1 cellular context compared by ENCODE assay signal in genomic region chr1:18902523-18903312, GRCh38.
A peak's percentile ranks its signal among the peaks of the same experiment; 100 is the strongest.
TF ChIP-seq lines count a peak whose summit lies in the region.

A gene with protein sequence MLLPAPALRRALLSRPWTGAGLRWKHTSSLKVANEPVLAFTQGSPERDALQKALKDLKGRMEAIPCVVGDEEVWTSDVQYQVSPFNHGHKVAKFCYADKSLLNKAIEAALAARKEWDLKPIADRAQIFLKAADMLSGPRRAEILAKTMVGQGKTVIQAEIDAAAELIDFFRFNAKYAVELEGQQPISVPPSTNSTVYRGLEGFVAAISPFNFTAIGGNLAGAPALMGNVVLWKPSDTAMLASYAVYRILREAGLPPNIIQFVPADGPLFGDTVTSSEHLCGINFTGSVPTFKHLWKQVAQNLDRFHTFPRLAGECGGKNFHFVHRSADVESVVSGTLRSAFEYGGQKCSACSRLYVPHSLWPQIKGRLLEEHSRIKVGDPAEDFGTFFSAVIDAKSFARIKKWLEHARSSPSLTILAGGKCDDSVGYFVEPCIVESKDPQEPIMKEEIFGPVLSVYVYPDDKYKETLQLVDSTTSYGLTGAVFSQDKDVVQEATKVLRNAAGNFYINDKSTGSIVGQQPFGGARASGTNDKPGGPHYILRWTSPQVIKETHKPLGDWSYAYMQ (minus strand): TSS chr1:18902555. CDS start chr1:18902523, 32 bp downstream.

TF ChIP-seq in HepG2, 621 proteins besides CTCF, POLR2A, EP300 and RAD21 (continued from another document and continues in another):
- TF ChIP-seq, protein P1, sequence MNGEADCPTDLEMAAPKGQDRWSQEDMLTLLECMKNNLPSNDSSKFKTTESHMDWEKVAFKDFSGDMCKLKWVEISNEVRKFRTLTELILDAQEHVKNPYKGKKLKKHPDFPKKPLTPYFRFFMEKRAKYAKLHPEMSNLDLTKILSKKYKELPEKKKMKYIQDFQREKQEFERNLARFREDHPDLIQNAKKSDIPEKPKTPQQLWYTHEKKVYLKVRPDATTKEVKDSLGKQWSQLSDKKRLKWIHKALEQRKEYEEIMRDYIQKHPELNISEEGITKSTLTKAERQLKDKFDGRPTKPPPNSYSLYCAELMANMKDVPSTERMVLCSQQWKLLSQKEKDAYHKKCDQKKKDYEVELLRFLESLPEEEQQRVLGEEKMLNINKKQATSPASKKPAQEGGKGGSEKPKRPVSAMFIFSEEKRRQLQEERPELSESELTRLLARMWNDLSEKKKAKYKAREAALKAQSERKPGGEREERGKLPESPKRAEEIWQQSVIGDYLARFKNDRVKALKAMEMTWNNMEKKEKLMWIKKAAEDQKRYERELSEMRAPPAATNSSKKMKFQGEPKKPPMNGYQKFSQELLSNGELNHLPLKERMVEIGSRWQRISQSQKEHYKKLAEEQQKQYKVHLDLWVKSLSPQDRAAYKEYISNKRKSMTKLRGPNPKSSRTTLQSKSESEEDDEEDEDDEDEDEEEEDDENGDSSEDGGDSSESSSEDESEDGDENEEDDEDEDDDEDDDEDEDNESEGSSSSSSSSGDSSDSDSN (CRISPR knock-in tag; IDR thresholded peaks at IDR 0.05), result peak; percentile 83
- TF ChIP-seq, protein P2, sequence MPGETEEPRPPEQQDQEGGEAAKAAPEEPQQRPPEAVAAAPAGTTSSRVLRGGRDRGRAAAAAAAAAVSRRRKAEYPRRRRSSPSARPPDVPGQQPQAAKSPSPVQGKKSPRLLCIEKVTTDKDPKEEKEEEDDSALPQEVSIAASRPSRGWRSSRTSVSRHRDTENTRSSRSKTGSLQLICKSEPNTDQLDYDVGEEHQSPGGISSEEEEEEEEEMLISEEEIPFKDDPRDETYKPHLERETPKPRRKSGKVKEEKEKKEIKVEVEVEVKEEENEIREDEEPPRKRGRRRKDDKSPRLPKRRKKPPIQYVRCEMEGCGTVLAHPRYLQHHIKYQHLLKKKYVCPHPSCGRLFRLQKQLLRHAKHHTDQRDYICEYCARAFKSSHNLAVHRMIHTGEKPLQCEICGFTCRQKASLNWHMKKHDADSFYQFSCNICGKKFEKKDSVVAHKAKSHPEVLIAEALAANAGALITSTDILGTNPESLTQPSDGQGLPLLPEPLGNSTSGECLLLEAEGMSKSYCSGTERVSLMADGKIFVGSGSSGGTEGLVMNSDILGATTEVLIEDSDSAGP (CRISPR knock-in tag; IDR thresholded peaks at IDR 0.05; ENCODE audit: borderline replicate concordance), result peak; percentile 27; the same call in 1 of the 2 replicates
- TF ChIP-seq ZNF18 (CRISPR knock-in tag; IDR thresholded peaks at IDR 0.05; ENCODE audit: insufficient replicate concordance) (peak; percentile 50), ZNF326 (CRISPR knock-in tag; IDR thresholded peaks at IDR 0.05; ENCODE audit: borderline replicate concordance) (no peak), ZNF704 (CRISPR knock-in tag; IDR thresholded peaks at IDR 0.05; ENCODE audit: borderline replicate concordance) (peak; percentile 39; the same call in 1 of the 2 replicates), SYNCRIP (IDR thresholded peaks at IDR 0.05; ENCODE audit: insufficient read depth, low read depth, low read length) (no peak), MBD4 (IDR thresholded peaks at IDR 0.05; ENCODE audit: borderline replicate concordance, low read length) (no peak), HNRNPLL (IDR thresholded peaks at IDR 0.05; ENCODE audit: low read depth, low read length, poor library complexity, severe bottlenecking) (peak; percentile 61), FIP1L1 (IDR thresholded peaks at IDR 0.05; ENCODE audit: borderline replicate concordance, insufficient read depth, low read depth, low read length) (no peak), RXRA (CRISPR knock-in tag; IDR thresholded peaks at IDR 0.05) (no peak), ZNF124 (CRISPR knock-in tag; IDR thresholded peaks at IDR 0.05) (no peak), LRRFIP1 (CRISPR knock-in tag; conservative IDR thresholded peaks at IDR 0.05) (no peak), TARDBP (CRISPR knock-in tag; IDR thresholded peaks at IDR 0.05) (no peak), ZMYM2 (CRISPR knock-in tag; IDR thresholded peaks at IDR 0.05) (no peak), RARG (CRISPR knock-in tag; IDR thresholded peaks at IDR 0.05; ENCODE audit: low read depth) (no peak), ZFY (CRISPR knock-in tag; IDR thresholded peaks at IDR 0.05) (peak; percentile 53; the same call in 1 of the 2 replicates), KLF16 (CRISPR knock-in tag; IDR thresholded peaks at IDR 0.05) (peak in 1 of 2 experiments; percentile 24; a peak in 1 of 4 replicates), ZNF367 (CRISPR knock-in tag; IDR thresholded peaks at IDR 0.05; ENCODE audit: borderline replicate concordance) (no peak), ATM (IDR thresholded peaks at IDR 0.05; ENCODE audit: borderline replicate concordance) (no peak), NFATC3 (CRISPR knock-in tag; IDR thresholded peaks at IDR 0.05) (no peak), ZNF484 (CRISPR knock-in tag; IDR thresholded peaks at IDR 0.05; ENCODE audit: borderline replicate concordance, low read depth) (no peak), ZNF549 (CRISPR knock-in tag; IDR thresholded peaks at IDR 0.05) (no peak), ZNF841 (CRISPR knock-in tag; IDR thresholded peaks at IDR 0.05; ENCODE audit: borderline replicate concordance) (no peak)
- TF ChIP-seq, protein P3, sequence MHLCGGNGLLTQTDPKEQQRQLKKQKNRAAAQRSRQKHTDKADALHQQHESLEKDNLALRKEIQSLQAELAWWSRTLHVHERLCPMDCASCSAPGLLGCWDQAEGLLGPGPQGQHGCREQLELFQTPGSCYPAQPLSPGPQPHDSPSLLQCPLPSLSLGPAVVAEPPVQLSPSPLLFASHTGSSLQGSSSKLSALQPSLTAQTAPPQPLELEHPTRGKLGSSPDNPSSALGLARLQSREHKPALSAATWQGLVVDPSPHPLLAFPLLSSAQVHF (CRISPR knock-in tag; IDR thresholded peaks at IDR 0.05), result no peak
- TF ChIP-seq, protein P4, sequence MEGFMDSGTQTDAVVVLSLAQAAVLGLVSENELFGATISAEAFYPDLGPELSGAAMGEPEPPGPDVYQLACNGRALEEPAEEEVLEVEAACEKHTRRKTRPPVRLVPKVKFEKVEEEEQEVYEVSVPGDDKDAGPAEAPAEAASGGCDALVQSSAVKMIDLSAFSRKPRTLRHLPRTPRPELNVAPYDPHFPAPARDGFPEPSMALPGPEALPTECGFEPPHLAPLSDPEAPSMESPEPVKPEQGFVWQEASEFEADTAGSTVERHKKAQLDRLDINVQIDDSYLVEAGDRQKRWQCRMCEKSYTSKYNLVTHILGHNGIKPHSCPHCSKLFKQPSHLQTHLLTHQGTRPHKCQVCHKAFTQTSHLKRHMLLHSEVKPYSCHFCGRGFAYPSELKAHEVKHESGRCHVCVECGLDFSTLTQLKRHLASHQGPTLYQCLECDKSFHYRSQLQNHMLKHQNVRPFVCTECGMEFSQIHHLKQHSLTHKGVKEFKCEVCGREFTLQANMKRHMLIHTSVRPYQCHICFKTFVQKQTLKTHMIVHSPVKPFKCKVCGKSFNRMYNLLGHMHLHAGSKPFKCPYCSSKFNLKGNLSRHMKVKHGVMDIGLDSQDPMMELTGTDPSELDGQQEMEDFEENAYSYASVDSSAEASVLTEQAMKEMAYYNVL (CRISPR knock-in tag; IDR thresholded peaks at IDR 0.05; ENCODE audit: borderline replicate concordance), result 0 out of 2 replicates have a peak, but pooled peaks have one; percentile 57
- TF ChIP-seq, protein P5, sequence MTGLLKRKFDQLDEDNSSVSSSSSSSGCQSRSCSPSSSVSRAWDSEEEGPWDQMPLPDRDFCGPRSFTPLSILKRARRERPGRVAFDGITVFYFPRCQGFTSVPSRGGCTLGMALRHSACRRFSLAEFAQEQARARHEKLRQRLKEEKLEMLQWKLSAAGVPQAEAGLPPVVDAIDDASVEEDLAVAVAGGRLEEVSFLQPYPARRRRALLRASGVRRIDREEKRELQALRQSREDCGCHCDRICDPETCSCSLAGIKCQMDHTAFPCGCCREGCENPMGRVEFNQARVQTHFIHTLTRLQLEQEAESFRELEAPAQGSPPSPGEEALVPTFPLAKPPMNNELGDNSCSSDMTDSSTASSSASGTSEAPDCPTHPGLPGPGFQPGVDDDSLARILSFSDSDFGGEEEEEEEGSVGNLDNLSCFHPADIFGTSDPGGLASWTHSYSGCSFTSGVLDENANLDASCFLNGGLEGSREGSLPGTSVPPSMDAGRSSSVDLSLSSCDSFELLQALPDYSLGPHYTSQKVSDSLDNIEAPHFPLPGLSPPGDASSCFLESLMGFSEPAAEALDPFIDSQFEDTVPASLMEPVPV (CRISPR knock-in tag; IDR thresholded peaks at IDR 0.05), result peak; percentile 34; the same call in 1 of the 2 replicates
- TF ChIP-seq, protein P6, sequence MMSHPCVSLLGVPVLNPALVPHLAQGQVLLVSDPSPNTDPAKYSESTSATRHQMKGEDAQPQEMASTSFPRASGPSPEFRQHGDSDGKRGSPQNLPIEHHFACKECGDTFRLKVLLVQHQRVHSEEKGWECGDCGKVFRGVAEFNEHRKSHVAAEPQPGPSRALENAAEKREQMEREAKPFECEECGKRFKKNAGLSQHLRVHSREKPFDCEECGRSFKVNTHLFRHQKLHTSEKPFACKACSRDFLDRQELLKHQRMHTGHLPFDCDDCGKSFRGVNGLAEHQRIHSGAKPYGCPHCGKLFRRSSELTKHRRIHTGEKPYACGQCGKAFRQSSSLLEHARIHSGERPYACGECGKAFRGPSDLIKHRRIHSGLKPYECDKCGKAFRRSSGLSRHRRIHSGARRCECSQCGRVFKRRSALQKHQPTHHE (CRISPR knock-in tag; IDR thresholded peaks at IDR 0.05; ENCODE audit: borderline replicate concordance), result no peak
- TF ChIP-seq, protein P7, sequence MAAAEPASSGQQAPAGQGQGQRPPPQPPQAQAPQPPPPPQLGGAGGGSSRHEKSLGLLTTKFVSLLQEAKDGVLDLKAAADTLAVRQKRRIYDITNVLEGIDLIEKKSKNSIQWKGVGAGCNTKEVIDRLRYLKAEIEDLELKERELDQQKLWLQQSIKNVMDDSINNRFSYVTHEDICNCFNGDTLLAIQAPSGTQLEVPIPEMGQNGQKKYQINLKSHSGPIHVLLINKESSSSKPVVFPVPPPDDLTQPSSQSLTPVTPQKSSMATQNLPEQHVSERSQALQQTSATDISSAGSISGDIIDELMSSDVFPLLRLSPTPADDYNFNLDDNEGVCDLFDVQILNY (CRISPR knock-in tag; conservative IDR thresholded peaks at IDR 0.05), result peak; percentile 25; the same call in 1 of the 2 replicates
- TF ChIP-seq, protein P8, sequence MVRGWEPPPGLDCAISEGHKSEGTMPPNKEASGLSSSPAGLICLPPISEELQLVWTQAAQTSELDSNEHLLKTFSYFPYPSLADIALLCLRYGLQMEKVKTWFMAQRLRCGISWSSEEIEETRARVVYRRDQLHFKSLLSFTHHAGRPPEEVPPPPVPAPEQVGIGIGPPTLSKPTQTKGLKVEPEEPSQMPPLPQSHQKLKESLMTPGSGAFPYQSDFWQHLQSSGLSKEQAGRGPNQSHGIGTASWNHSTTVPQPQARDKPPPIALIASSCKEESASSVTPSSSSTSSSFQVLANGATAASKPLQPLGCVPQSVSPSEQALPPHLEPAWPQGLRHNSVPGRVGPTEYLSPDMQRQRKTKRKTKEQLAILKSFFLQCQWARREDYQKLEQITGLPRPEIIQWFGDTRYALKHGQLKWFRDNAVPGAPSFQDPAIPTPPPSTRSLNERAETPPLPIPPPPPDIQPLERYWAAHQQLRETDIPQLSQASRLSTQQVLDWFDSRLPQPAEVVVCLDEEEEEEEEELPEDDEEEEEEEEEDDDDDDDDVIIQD (CRISPR knock-in tag; IDR thresholded peaks at IDR 0.05; ENCODE audit: low read depth), result no peak
- TF ChIP-seq, protein P9, sequence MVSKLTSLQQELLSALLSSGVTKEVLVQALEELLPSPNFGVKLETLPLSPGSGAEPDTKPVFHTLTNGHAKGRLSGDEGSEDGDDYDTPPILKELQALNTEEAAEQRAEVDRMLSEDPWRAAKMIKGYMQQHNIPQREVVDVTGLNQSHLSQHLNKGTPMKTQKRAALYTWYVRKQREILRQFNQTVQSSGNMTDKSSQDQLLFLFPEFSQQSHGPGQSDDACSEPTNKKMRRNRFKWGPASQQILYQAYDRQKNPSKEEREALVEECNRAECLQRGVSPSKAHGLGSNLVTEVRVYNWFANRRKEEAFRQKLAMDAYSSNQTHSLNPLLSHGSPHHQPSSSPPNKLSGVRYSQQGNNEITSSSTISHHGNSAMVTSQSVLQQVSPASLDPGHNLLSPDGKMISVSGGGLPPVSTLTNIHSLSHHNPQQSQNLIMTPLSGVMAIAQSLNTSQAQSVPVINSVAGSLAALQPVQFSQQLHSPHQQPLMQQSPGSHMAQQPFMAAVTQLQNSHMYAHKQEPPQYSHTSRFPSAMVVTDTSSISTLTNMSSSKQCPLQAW (CRISPR knock-in tag; IDR thresholded peaks at IDR 0.05), result peak; percentile 41; the same call in 1 of the 2 replicates
